In genomic region chr15:39304201-39304841, GRCh38 we compare ENCODE assay signal across 19 cellular contexts.
DNase-seq lines count a peak whose midpoint lies in the region; ATAC-seq, FAIRE-seq and TF ChIP-seq lines count a peak whose summit lies in the region.
"Had no signal": no experiment of that assay in that cellular context is flagged by ENCODE, and none has a peak within 500 bp of the region (broad histone marks: within the 10 kb centered on the region; RNA-seq: fewer than 3 reads in every experiment).

No MANE protein-coding gene starts in this region.

- TF ChIP-seq CTCF in AG09319 (IDR thresholded peaks at IDR 0.05; ENCODE audit: low read depth, low read length) (no peak), bronchial epithelial cell (IDR thresholded peaks at IDR 0.05; ENCODE audit: insufficient read depth, low read length, severe bottlenecking) (no peak)

- no peak overlapping the region for H2AFZ ChIP-seq in Karpas-422 (ENCODE audit: low read length)
- H2AFZ ChIP-seq: parathyroid adenoma had no signal

- no peaks in the 10 kb centered on the region for H3K9me3 ChIP-seq in Karpas-422 (ENCODE audit: low read length)
- H3K9me3 ChIP-seq: lower lobe of right lung, uterus had no signal

- H3K27me3 ChIP-seq in bronchial epithelial cell (ENCODE audit: control insufficient read depth, insufficient read depth, low read length) (no peaks in the 10 kb centered on the region), Karpas-422 (ENCODE audit: low read length) (no peaks in the 10 kb centered on the region)
- H3K27me3 ChIP-seq: uterus had no signal

- H3K27ac ChIP-seq in Karpas-422 (ENCODE audit: low read length): no peak overlapping the region
- H3K27ac ChIP-seq: lower lobe of right lung, parathyroid adenoma, RWPE1, uterus, VCaP had no signal

- H3K4me1 ChIP-seq in Karpas-422 (ENCODE audit: low read length): no peaks in the 10 kb centered on the region
- H3K4me1 ChIP-seq: parathyroid adenoma, uterus had no signal

- no peak overlapping the region for H3K4me2 ChIP-seq in Karpas-422 (ENCODE audit: low read depth, low read length, poor library complexity, severe bottlenecking)

- H3K4me3 ChIP-seq in bronchial epithelial cell (ENCODE audit: low read depth, low read length) (no peak overlapping the region), Karpas-422 (ENCODE audit: low read length) (no peak overlapping the region)
- H3K4me3 ChIP-seq: lower lobe of right lung, uterus had no signal

- no peak for FAIRE-seq in bronchial epithelial cell (lab: Jason Lieb, UNC)
- FAIRE-seq: GM12892 had no signal

- H3K36me3 ChIP-seq in bronchial epithelial cell (ENCODE audit: control insufficient read depth, insufficient read depth, low read length) (no peaks in the 10 kb centered on the region), Karpas-422 (ENCODE audit: insufficient read depth, low read length) (no peaks in the 10 kb centered on the region)
- H3K36me3 ChIP-seq: lower lobe of right lung, uterus had no signal

- ATAC-seq in GM19324 (IDR thresholded peaks at IDR 0.05; ENCODE audit: low FRiP score, unreplicated experiment): no peak
- ATAC-seq: lower lobe of right lung had no signal

- H3K9ac ChIP-seq in Karpas-422 (ENCODE audit: low read length): no peak overlapping the region
- H3K9ac ChIP-seq: parathyroid adenoma had no signal

- DNase-seq in AG09319 (ENCODE audit: extremely low read depth, low read depth) (peak; percentile 94), HS-5 (ENCODE audit: low read depth) (peak; percentile 85), bronchial epithelial cell (ENCODE audit: low read depth) (peak; percentile 77), iris pigment epithelial cell (ENCODE audit: low read depth) (peak; percentile 45), Karpas-422 (no peak), hippocampal formation (lab: John Stamatoyannopoulos, UW) (no peak), AML-193 (lab: John Stamatoyannopoulos, UW) (no peak)
- DNase-seq: activated naive CD4-positive, alpha-beta T cell; activated T-cell treated with anti-CD3 and anti-CD28 coated beads for 4 hours; aorta; glutamatergic neuron; lower lobe of right lung; NCI-H187 treated with DMSO at 0.1 percent for 48 hours; uterus had no signal

- H3K9me2 ChIP-seq in Karpas-422 (replicated peaks; ENCODE audit: insufficient read depth, low read length): no peaks in the 10 kb centered on the region; the same call in 1 of the 2 replicates

- no peaks in the 10 kb centered on the region for H3K79me2 ChIP-seq in Karpas-422 (ENCODE audit: low read length)
- H3K79me2 ChIP-seq: parathyroid adenoma had no signal

- no peaks in the 10 kb centered on the region for H4K20me1 ChIP-seq in Karpas-422 (ENCODE audit: insufficient read depth, low read depth, low read length)

Comparison
In these comparisons a context has a peak if more than half of its experiments do, and no peak if none do; other contexts are left out.
1. DNase-seq: peak in AG09319 (single experiment), HS-5 (single experiment), bronchial epithelial cell (single experiment) and iris pigment epithelial cell (single experiment); none in Karpas-422 (single experiment), hippocampal formation (0 of 2) and AML-193 (0 of 2).